In genomic region chr17:21286066-21286770, GRCh38 we compare ENCODE assay signal across 8 cellular contexts. TPM values are rescaled to one million over a fixed set of nuclear protein-coding genes. Genes with fewer than 3 reads are reported as not detected.
DNase-seq lines count a peak whose midpoint lies in the region; ATAC-seq and TF ChIP-seq lines count a peak whose summit lies in the region.

No MANE protein-coding gene starts in this region.

- no peak for TF ChIP-seq CTCF in lower lobe of right lung (IDR thresholded peaks at IDR 0.05)

- peak overlapping the region; percentile 98 for H3K27ac Mint-ChIP-seq in dendritic cell treated with granulocyte-macrophage colony-stimulating factor and Interleukin-4, amounts not matched to agents 40 ng/mL and 50 ng/mL, for 4 days

- H3K27me3 ChIP-seq in SJCRH30 (no peaks in the 10 kb centered on the region), lower lobe of right lung (ENCODE audit: low read depth) (no peaks in the 10 kb centered on the region)

- H3K36me3 ChIP-seq in KOPT-K1 (ENCODE audit: insufficient read depth, low read length) (no peaks in the 10 kb centered on the region), SJCRH30 (no peaks in the 10 kb centered on the region), lower lobe of right lung (peaks cover under 1% of the 10 kb centered on the region)

- peak; percentile 17 for DNase-seq in DMS79 (lab: John Stamatoyannopoulos, UW)
- DNase-seq in SJCRH30 = peak; percentile 91 to 94
- peak; percentile 95 for DNase-seq in lower lobe of right lung
- DNase-seq in substantia nigra (lab: John Stamatoyannopoulos, UW) = peak in 10 of 49 donors; percentile 23 to 74 (median 54)

- H3K4me1 ChIP-seq in SJCRH30 (peaks cover 35% of the 10 kb centered on the region), lower lobe of right lung (peaks cover 45% of the 10 kb centered on the region)

- peaks cover 8% of the 10 kb centered on the region for H3K27me3 Mint-ChIP-seq in dendritic cell treated with granulocyte-macrophage colony-stimulating factor and Interleukin-4, amounts not matched to agents 40 ng/mL and 50 ng/mL, for 4 days

- peak; percentile 72 to 75 for ATAC-seq in lower lobe of right lung
- ATAC-seq in HG03354 (IDR thresholded peaks at IDR 0.05; ENCODE audit: poor library complexity, severe bottlenecking, unreplicated experiment) = no peak
- no peak for ATAC-seq in HG03432 (IDR thresholded peaks at IDR 0.05; ENCODE audit: unreplicated experiment)

- H3K9me3 ChIP-seq in KOPT-K1 (ENCODE audit: insufficient read depth, low read length, poor library complexity, severe bottlenecking) (no peaks in the 10 kb centered on the region), SJCRH30 (replicated peaks) (no peaks in the 10 kb centered on the region), lower lobe of right lung (no peaks in the 10 kb centered on the region)

- intact Hi-C loops in dendritic cell treated with granulocyte-macrophage colony-stimulating factor and Interleukin-4, amounts not matched to agents 40 ng/mL and 50 ng/mL, for 4 days (cut with micrococcal nuclease) = loop anchor here (5.0 kb wide), 1 partner anchor 74 kb away; the partner anchor contains the start of gene TMEM11
- intact Hi-C loops in lower lobe of right lung (cut with DNase I) = no loop called here

- H3K36me3 Mint-ChIP-seq in dendritic cell treated with granulocyte-macrophage colony-stimulating factor and Interleukin-4, amounts not matched to agents 40 ng/mL and 50 ng/mL, for 4 days (ENCODE audit: low read depth) = peaks cover 36% of the 10 kb centered on the region

- peaks cover 79% of the 10 kb centered on the region for H3K4me1 Mint-ChIP-seq in dendritic cell treated with granulocyte-macrophage colony-stimulating factor and Interleukin-4, amounts not matched to agents 40 ng/mL and 50 ng/mL, for 4 days (ENCODE audit: low read depth)

- H3K4me3 Mint-ChIP-seq in dendritic cell treated with granulocyte-macrophage colony-stimulating factor and Interleukin-4, amounts not matched to agents 40 ng/mL and 50 ng/mL, for 4 days = peak overlapping the region; percentile 91

- H3K9me3 Mint-ChIP-seq in dendritic cell treated with granulocyte-macrophage colony-stimulating factor and Interleukin-4, amounts not matched to agents 40 ng/mL and 50 ng/mL, for 4 days = no peaks in the 10 kb centered on the region

- H3K27ac ChIP-seq in KOPT-K1 (ENCODE audit: low read depth, low read length, poor library complexity, severe bottlenecking) (peak overlapping the region; percentile 86), SJCRH30 (no peak overlapping the region), lower lobe of right lung (peak overlapping the region; percentile 95), substantia nigra (ENCODE audit: low read depth, low read length, poor library complexity, severe bottlenecking) (peak overlapping the region; percentile 79)

- H3K4me3 ChIP-seq in SJCRH30 (peak overlapping the region; percentile 78), lower lobe of right lung (peak overlapping the region; percentile 96)

RNA-seq across cellular contexts. Expression of gene MAP2K3, which starts 1.7 kb away (rescaled TPM):
- total RNA-seq in SJCRH30 (2014; rRNA removed; shearing (Covaris generic)) = 19.4 and 20.4 TPM in 2 replicates
- 55.2 TPM for total RNA-seq in lower lobe of right lung

RNA-seq across cellular contexts. Expression of gene NATD1, which starts 33.0 kb away (rescaled TPM):
- 5.1 and 5.4 TPM in 2 replicates for total RNA-seq in SJCRH30 (2014; rRNA removed; shearing (Covaris generic))
- 15.7 TPM for total RNA-seq in lower lobe of right lung

Comparison
In these comparisons a context has a peak if more than half of its experiments do, and no peak if none do; other contexts are left out.
1. ATAC-seq: peak in lower lobe of right lung (2 of 2); none in HG03354 (single experiment) and HG03432 (single experiment).